In the genomic region with DNA sequence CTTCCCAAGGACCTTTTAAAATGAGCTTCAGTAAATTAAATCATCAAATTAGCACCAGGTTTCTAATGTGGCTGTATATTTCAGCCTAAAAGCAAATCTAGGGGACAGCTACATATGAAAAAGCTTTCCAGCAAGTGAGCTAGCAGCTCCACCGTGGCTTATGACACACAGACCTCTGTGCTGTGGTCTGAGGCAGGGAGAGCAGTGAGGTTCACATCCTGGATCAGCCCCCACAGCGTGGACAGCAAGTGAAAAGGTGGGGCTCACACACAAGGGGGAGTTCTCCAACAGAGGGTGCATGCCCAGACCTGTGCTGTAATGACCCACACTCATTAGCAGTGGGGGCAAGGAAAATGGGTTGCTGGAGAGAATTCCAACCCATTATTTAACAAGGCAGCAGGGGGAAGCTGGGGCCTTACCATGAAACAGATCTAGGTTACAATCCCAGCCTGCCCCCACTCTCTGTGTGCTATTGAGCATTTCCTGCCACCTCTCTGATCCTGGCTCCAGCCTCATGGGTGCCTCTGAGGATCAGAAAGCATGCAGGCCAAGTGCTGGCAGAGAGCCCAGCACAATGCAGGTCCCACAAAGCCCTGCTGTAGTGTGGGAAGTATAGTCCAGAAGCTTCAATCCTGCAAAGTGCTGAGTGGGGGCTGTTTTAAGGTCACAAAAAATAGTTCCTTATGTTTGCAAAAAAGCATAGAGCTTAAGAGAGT, we compare ENCODE assay signal across 22 cellular contexts. TPM values are rescaled to one million over a fixed set of nuclear protein-coding genes. Genes with fewer than 3 reads are reported as not detected.
"Had no signal": no experiment of that assay in that cellular context is flagged by ENCODE, and none has a peak within 500 bp of the region (broad histone marks: within the 10 kb centered on the region; RNA-seq: fewer than 3 reads in every experiment).

No MANE protein-coding gene starts in this region.

- DNase-seq: colonic mucosa; dermis blood vessel endothelial cell; erythroblast; heart right ventricle; islet precursor cell; mammary epithelial cell; naive thymus-derived CD4-positive, alpha-beta T cell; nephron progenitor cell; sigmoid colon; stimulated activated CD4-positive, alpha-beta T cell treated with anti-CD3 and anti-CD28 coated beads, Interleukin-2, amount 100 ng/mL, for 24 hours; stimulated activated CD4-positive, alpha-beta T cell treated with anti-CD3 and anti-CD28 coated beads, Interleukin-4, amount 100 ng/mL, for 4 hours; stimulated activated naive CD4-positive, alpha-beta T cell; stomach; transverse colon had no signal

- H3K36me3 ChIP-seq: colonic mucosa, heart right ventricle, neutrophil, sigmoid colon, stomach, thoracic aorta, transverse colon had no signal

- H3K4me1 ChIP-seq: colonic mucosa, heart right ventricle, sigmoid colon, stomach, transverse colon had no signal

- H3K4me3 Mint-ChIP-seq: naive thymus-derived CD4-positive, alpha-beta T cell; nephron progenitor cell had no signal

- H3K4me3 ChIP-seq: colonic mucosa, heart right ventricle, sigmoid colon, skin epidermis, stomach, thoracic aorta, transverse colon had no signal

- H3K9me3 ChIP-seq: colonic mucosa, neutrophil, transverse colon had no signal

- ATAC-seq: heart right ventricle; left lobe of liver; naive thymus-derived CD4-positive, alpha-beta T cell had no signal

- H3K27ac ChIP-seq: colonic mucosa, heart right ventricle, neutrophil, sigmoid colon, skin epidermis, stomach, thoracic aorta, transverse colon had no signal

- H3K27ac Mint-ChIP-seq: naive thymus-derived CD4-positive, alpha-beta T cell; nephron progenitor cell had no signal

- H3K4me1 Mint-ChIP-seq: naive thymus-derived CD4-positive, alpha-beta T cell; nephron progenitor cell had no signal

RNA-seq across cellular contexts. Expression of a gene that starts 48.2 kb away (rescaled TPM):
- total RNA-seq: endothelial cell of umbilical vein, left lobe of liver, mesenteric fat pad, mononuclear cell, pulmonary artery endothelial cell, thoracic aorta had no signal
